Comparison of ENCODE assay signal across 15 cellular contexts in the genomic region with DNA sequence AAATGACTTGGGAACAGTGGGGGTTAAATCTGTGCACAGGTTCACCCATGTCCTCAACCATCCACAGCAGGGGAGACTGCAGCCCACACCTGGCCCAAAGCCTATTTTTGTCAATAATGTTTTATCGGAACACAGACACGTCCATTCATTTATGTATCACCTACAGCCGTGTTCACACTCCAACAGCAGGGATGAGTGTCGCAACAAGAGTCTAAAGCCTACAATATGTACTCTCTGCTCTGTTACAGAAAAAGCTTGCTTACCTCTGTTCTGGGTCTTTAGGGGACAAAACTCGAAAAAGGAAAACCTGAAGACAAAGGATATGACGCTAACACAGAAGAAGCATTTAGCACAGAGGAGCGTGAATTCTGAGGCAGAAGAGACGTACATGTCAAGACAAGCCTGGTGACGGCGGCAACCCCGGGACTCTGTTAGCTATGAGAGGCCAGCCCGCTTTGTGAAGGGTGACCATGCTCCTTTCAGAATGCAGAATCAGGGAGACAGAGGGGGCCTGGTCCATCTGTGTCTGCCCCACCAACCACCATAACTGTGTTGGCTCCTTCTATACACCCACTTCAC. TPM values are rescaled to one million over a fixed set of nuclear protein-coding genes. Genes with fewer than 3 reads are reported as not detected.
DNase-seq lines count a peak whose midpoint lies in the region; ATAC-seq and TF ChIP-seq lines count a peak whose summit lies in the region.
"Had no signal": no experiment of that assay in that cellular context is flagged by ENCODE, and none has a peak within 500 bp of the region (broad histone marks: within the 10 kb centered on the region; RNA-seq: fewer than 3 reads in every experiment).

No MANE protein-coding gene starts in this region.

- intact Hi-C loops in right cardiac atrium (cut with DNase I) (no loop called here), heart right ventricle (cut with DNase I) (no loop called here)

- H3K27ac ChIP-seq in right cardiac atrium (ENCODE audit: low read length), result no peak overlapping the region
- H3K27ac ChIP-seq in heart right ventricle, result no peak overlapping the region
- H3K27ac ChIP-seq in muscle layer of duodenum (ENCODE audit: low read length), result peak overlapping the region; percentile 1
- H3K27ac ChIP-seq: SJCRH30 had no signal

- no peak for DNase-seq in right cardiac atrium
- no peak for DNase-seq in heart right ventricle
- DNase-seq in chondrocyte (ENCODE audit: low spot score), result no peak
- no peak for DNase-seq in SIG-M5 (lab: John Stamatoyannopoulos, UW)
- DNase-seq in DMS79 treated with DMSO at 0.1 percent for 48 hours (lab: John Stamatoyannopoulos, UW), result no peak
- DNase-seq in NCI-H526 (lab: John Stamatoyannopoulos, UW), result no peak
- DNase-seq in OCI-M1 (lab: John Stamatoyannopoulos, UW), result no peak
- DNase-seq: CD8-positive, alpha-beta T cell; foreskin melanocyte; NCI-H1436; SJCRH30; stimulated activated naive CD8-positive, alpha-beta T cell treated with anti-CD3 and anti-CD28 coated beads, Interleukin-15, amount 100 ng/mL, for 72 hours had no signal

- H3K36me3 Mint-ChIP-seq in chondrocyte (ENCODE audit: low read depth), result peaks cover 2% of the 10 kb centered on the region
- H3K36me3 Mint-ChIP-seq: CD8-positive, alpha-beta T cell had no signal

- no peak overlapping the region for H3K4me3 ChIP-seq in right cardiac atrium (ENCODE audit: low read length)
- no peak overlapping the region for H3K4me3 ChIP-seq in heart right ventricle
- no peak overlapping the region for H3K4me3 ChIP-seq in muscle layer of duodenum (ENCODE audit: low read depth in 1 of 2, low read length in 2 of 2)
- H3K4me3 ChIP-seq: SJCRH30 had no signal

- TF ChIP-seq CTCF in heart right ventricle (IDR thresholded peaks at IDR 0.05) (no peak), chondrocyte (IDR thresholded peaks at IDR 0.05) (no peak)

- no peaks in the 10 kb centered on the region for H3K36me3 ChIP-seq in heart right ventricle
- no peaks in the 10 kb centered on the region for H3K36me3 ChIP-seq in muscle layer of duodenum (ENCODE audit: control insufficient read depth in 1 of 2, insufficient read depth in 2 of 2, low read length in 2 of 2)
- H3K36me3 ChIP-seq: SJCRH30 had no signal

- H3K4me1 ChIP-seq in right cardiac atrium (ENCODE audit: control insufficient read depth, insufficient read depth, low read length) (peaks cover 8% of the 10 kb centered on the region), heart right ventricle (peaks cover 0 to 24% (median 5%) of the 10 kb centered on the region in 9 donors), muscle layer of duodenum (ENCODE audit: control insufficient read depth in 1 of 2, insufficient read depth in 2 of 2, low read length in 2 of 2) (peaks cover 5 to 28% of the 10 kb centered on the region in 2 donors)

- no peak overlapping the region for H3K4me3 Mint-ChIP-seq in chondrocyte (ENCODE audit: unreplicated experiment)
- H3K4me3 Mint-ChIP-seq: CD8-positive, alpha-beta T cell; stimulated activated naive CD8-positive, alpha-beta T cell treated with anti-CD3 and anti-CD28 coated beads, Interleukin-15, amount 100 ng/mL, for 72 hours; T-helper 2 cell treated with Interferon-gamma antibody and Interleukin-4, amounts not matched to agents 5 μg/mL and 100 μg/mL, for 36 hours had no signal

- peak overlapping the region; percentile 57 for H3K27ac Mint-ChIP-seq in chondrocyte (ENCODE audit: unreplicated experiment)
- H3K27ac Mint-ChIP-seq: CD8-positive, alpha-beta T cell; stimulated activated naive CD8-positive, alpha-beta T cell treated with anti-CD3 and anti-CD28 coated beads, Interleukin-15, amount 100 ng/mL, for 72 hours; T-helper 2 cell treated with Interferon-gamma antibody and Interleukin-4, amounts not matched to agents 5 μg/mL and 100 μg/mL, for 36 hours had no signal

- peak; percentile 10 to 38 for ATAC-seq in right cardiac atrium
- no peak for ATAC-seq in heart right ventricle
- ATAC-seq: activated CD4-positive, CD25-positive, alpha-beta regulatory T cell treated with anti-CD3 and anti-CD28 coated beads, Interleukin-2, amount 50 U/mL, for 24 hours; CD8-positive, alpha-beta T cell; stimulated activated naive CD8-positive, alpha-beta T cell treated with anti-CD3 and anti-CD28 coated beads, Interleukin-15, amount 100 ng/mL, for 72 hours had no signal

- H3K9me3 Mint-ChIP-seq in chondrocyte (ENCODE audit: low read depth), result no peaks in the 10 kb centered on the region
- H3K9me3 Mint-ChIP-seq: CD8-positive, alpha-beta T cell; stimulated activated naive CD8-positive, alpha-beta T cell treated with anti-CD3 and anti-CD28 coated beads, Interleukin-15, amount 100 ng/mL, for 72 hours had no signal

- no peaks in the 10 kb centered on the region for H3K9me3 ChIP-seq in right cardiac atrium (ENCODE audit: control insufficient read depth, low read length)
- peaks cover 0 to 4% (median 0%) of the 10 kb centered on the region in 11 donors for H3K9me3 ChIP-seq in heart right ventricle
- H3K9me3 ChIP-seq in muscle layer of duodenum (ENCODE audit: control insufficient read depth in 1 of 2, low read length in 2 of 2), result no peaks in the 10 kb centered on the region

- peaks cover 71% of the 10 kb centered on the region for H3K4me1 Mint-ChIP-seq in chondrocyte (ENCODE audit: low read depth)

- WGBS in right cardiac atrium, result 83% methylated on average over 12 of the region's 12 CpGs
- WGBS in heart right ventricle, 2 donors, result 91 to 93% methylated on average over 12 of the region's 12 CpGs

- no peaks in the 10 kb centered on the region for H3K27me3 Mint-ChIP-seq in chondrocyte (ENCODE audit: low read depth)

- no peaks in the 10 kb centered on the region for H3K27me3 ChIP-seq in right cardiac atrium (ENCODE audit: control insufficient read depth, insufficient read depth)
- no peaks in the 10 kb centered on the region for H3K27me3 ChIP-seq in heart right ventricle
- H3K27me3 ChIP-seq in muscle layer of duodenum (ENCODE audit: low read depth, low read length), result no peaks in the 10 kb centered on the region
- H3K27me3 ChIP-seq: SJCRH30 had no signal

RNA-seq across cellular contexts. Expression of a gene that starts 45.5 kb away (rescaled TPM):
- total RNA-seq in right cardiac atrium (10 to 100 TPM; 21.9 to 43.6 (median 26.7) TPM), heart right ventricle (1 to 10 TPM; 4.7 to 8.9 (median 6.2) TPM), chondrocyte (107 to 119 TPM (median 118 TPM) in 3 replicates)
- polyA plus RNA-seq in right cardiac atrium (7.8 TPM), heart right ventricle (1 to 10 TPM; 2.9 to 4.3 TPM)

Comparison
In these comparisons a context has a peak if more than half of its experiments do, and no peak if none do; other contexts are left out.
1. ATAC-seq: peak in right cardiac atrium (2 of 2); none in heart right ventricle (0 of 8).